ENCODE assay signal across 30 cellular contexts in genomic region chr11:21894492-21894891, GRCh38.
"Had no signal": no experiment of that assay in that cellular context is flagged by ENCODE, and none has a peak within 500 bp of the region (broad histone marks: within the 10 kb centered on the region; RNA-seq: fewer than 3 reads in every experiment).

No MANE protein-coding gene starts in this region.

- H3K27me3 ChIP-seq: ascending aorta, cardiac muscle cell, colonic mucosa had no signal

- H3K4me3 ChIP-seq: ascending aorta, cardiac muscle cell, colonic mucosa had no signal

- ATAC-seq: activated CD8-positive, alpha-beta T cell treated with anti-CD3 and anti-CD28 coated beads for 36 hours; activated naive CD8-positive, alpha-beta T cell treated with anti-CD3 and anti-CD28 coated beads, Interleukin-2, amount 50 U/mL, for 24 hours; activated T-cell treated with anti-CD3 and anti-CD28 coated beads, Interleukin-2, amount 50 U/mL, for 4 hours; activated T-cell treated with anti-CD3 and anti-CD28 coated beads, Interleukin-2, amount 50 U/mL, for 72 hours; activated T-helper 17 cell treated with anti-CD3 and anti-CD28 coated beads, Interleukin-2, amount 50 U/mL, for 72 hours had no signal

- H3K27ac ChIP-seq: ascending aorta, cardiac muscle cell, colonic mucosa, VCaP had no signal

- DNase-seq: activated B cell treated with CpG ODN at 0.5 μM for 24 hours; activated CD4-positive, alpha-beta memory T cell treated with anti-CD3 and anti-CD28 coated beads for 36 hours; activated CD4-positive, alpha-beta T cell treated with anti-CD3 and anti-CD28 coated beads for 4 hours; activated CD4-positive, alpha-beta T cell treated with anti-CD3 and anti-CD28 coated beads, Interleukin-2, amount 10 ng/mL, durations not matched to agents 24 days and 14 days; activated CD4-positive, alpha-beta T cell treated with anti-CD3 and anti-CD28 coated beads, Interleukin-2, amount 50 U/mL, for 1 hour; activated CD4-positive, alpha-beta T cell treated with anti-CD3 and anti-CD28 coated beads, Interleukin-2, amount 50 U/mL, for 4 hours; activated CD4-positive, CD25-positive, alpha-beta regulatory T cell treated with anti-CD3 and anti-CD28 coated beads, Interleukin-2, amount 50 U/mL, for 72 hours; activated CD8-positive, alpha-beta memory T cell treated with anti-CD3 and anti-CD28 coated beads, Interleukin-2, amount 50 U/mL, for 4 hours; activated CD8-positive, alpha-beta T cell treated with anti-CD3 and anti-CD28 coated beads for 36 hours; activated effector memory CD4-positive, alpha-beta T cell treated with anti-CD3 and anti-CD28 coated beads, Interleukin-2, amount 50 U/mL, for 16 hours; activated gamma-delta T cell treated with Interleukin-2 at 50 U/mL for 16 hours; activated naive CD4-positive, alpha-beta T cell; activated naive CD4-positive, alpha-beta T cell treated with anti-CD3 and anti-CD28 coated beads, Interleukin-2, amount 10 ng/mL, durations not matched to agents 7 days and 5 days; activated naive CD8-positive, alpha-beta T cell treated with anti-CD3 and anti-CD28 coated beads, Interleukin-2, amount 10 ng/mL, durations not matched to agents 7 days and 5 days; activated naive CD8-positive, alpha-beta T cell treated with anti-CD3 and anti-CD28 coated beads, Interleukin-2, amount 50 U/mL, for 24 hours; activated T-cell treated with anti-CD3 and anti-CD28 coated beads for 4 hours; activated T-cell treated with anti-CD3 and anti-CD28 coated beads, Interleukin-2, amount 50 U/mL, for 1 hour; activated T-cell treated with anti-CD3 and anti-CD28 coated beads, Interleukin-2, amount 50 U/mL, for 4 hours; activated T-cell treated with anti-CD3 and anti-CD28 coated beads, Interleukin-2, amount 50 U/mL, for 72 hours; amygdala; anterior cingulate cortex; caudate nucleus; cerebellar nuclear complex; colonic mucosa; T-helper 2 cell; T-helper 9 cell had no signal

- H3K4me1 ChIP-seq: ascending aorta, colonic mucosa had no signal

- H3K36me3 ChIP-seq: ascending aorta, cardiac muscle cell, colonic mucosa had no signal

- H3K9me3 ChIP-seq: ascending aorta, colonic mucosa had no signal
